In genomic region chr14:44448816-44449411, GRCh38 we compare ENCODE assay signal across 28 cellular contexts. TPM values are rescaled to one million over a fixed set of nuclear protein-coding genes. Genes with fewer than 3 reads are reported as not detected.
"Had no signal": no experiment of that assay in that cellular context is flagged by ENCODE, and none has a peak within 500 bp of the region (broad histone marks: within the 10 kb centered on the region; RNA-seq: fewer than 3 reads in every experiment).

No MANE protein-coding gene starts in this region.

- H3K27ac ChIP-seq: esophagus muscularis mucosa, heart left ventricle, lower lobe of right lung, upper lobe of right lung had no signal

- DNase-seq: activated B cell treated with CpG ODN at 0.5 μM for 24 hours; activated CD4-positive, alpha-beta memory T cell treated with anti-CD3 and anti-CD28 coated beads for 36 hours; activated CD4-positive, alpha-beta T cell treated with anti-CD3 and anti-CD28 coated beads for 36 hours; activated naive CD4-positive, alpha-beta T cell treated with Interleukin-2 at 50 U/mL for 16 hours; activated naive CD8-positive, alpha-beta T cell treated with anti-CD3 and anti-CD28 coated beads for 36 hours; activated T-cell treated with anti-CD3 and anti-CD28 coated beads, Interleukin-2, amount 50 U/mL, for 48 hours; central memory CD4-positive, alpha-beta T cell; effector memory CD4-positive, alpha-beta T cell; heart left ventricle; lower lobe of right lung; naive thymus-derived CD8-positive, alpha-beta T cell; retina; stimulated activated CD4-positive, alpha-beta T cell treated with anti-CD3 and anti-CD28 coated beads, Interleukin-4, amount 100 ng/mL, for 4 hours; stimulated activated naive CD8-positive, alpha-beta T cell treated with anti-CD3 and anti-CD28 coated beads, Interleukin-15, Interleukin-2, amounts not matched to agents 100 U/mL and 50 U/mL, for 24 hours; T-cell; upper lobe of right lung had no signal

- H3K4me1 ChIP-seq: esophagus muscularis mucosa, heart left ventricle, lower lobe of right lung, upper lobe of right lung had no signal

- H3K4me3 ChIP-seq: esophagus muscularis mucosa, heart left ventricle, lower lobe of right lung, upper lobe of right lung had no signal

- H3K9me3 ChIP-seq: esophagus muscularis mucosa, heart left ventricle, lower lobe of right lung, upper lobe of right lung had no signal

- H3K27me3 ChIP-seq: esophagus muscularis mucosa, heart left ventricle, upper lobe of right lung had no signal

- ATAC-seq: activated CD4-positive, alpha-beta T cell treated with anti-CD3 and anti-CD28 coated beads for 36 hours; heart left ventricle; left lobe of liver; lower lobe of right lung; naive thymus-derived CD8-positive, alpha-beta T cell; stimulated activated naive CD8-positive, alpha-beta T cell treated with anti-CD3 and anti-CD28 coated beads, Interleukin-15, Interleukin-2, amounts not matched to agents 100 U/mL and 50 U/mL, for 24 hours; T-cell; upper lobe of right lung had no signal

- H3K36me3 ChIP-seq: esophagus muscularis mucosa, heart left ventricle, lower lobe of right lung, upper lobe of right lung had no signal

RNA-seq across cellular contexts. Expression of gene FSCB, which starts 58.2 kb away (rescaled TPM):
- total RNA-seq: activated B cell treated with CpG ODN at 0.5 μM for 24 hours; activated CD4-positive, alpha-beta memory T cell treated with anti-CD3 and anti-CD28 coated beads for 36 hours; activated CD4-positive, alpha-beta T cell treated with anti-CD3 and anti-CD28 coated beads for 36 hours; activated naive CD8-positive, alpha-beta T cell treated with anti-CD3 and anti-CD28 coated beads for 36 hours; astrocyte; dermis microvascular lymphatic vessel endothelial cell; endothelial cell of umbilical vein; frontal cortex; left lobe of liver; mesenteric fat pad; naive thymus-derived CD8-positive, alpha-beta T cell; osteoblast; posterior vena cava; subcutaneous adipose tissue; T-cell; upper lobe of right lung had no signal
- polyA plus RNA-seq: endothelial cell of umbilical vein; heart left ventricle; keratinocyte; naive thymus-derived CD8-positive, alpha-beta T cell; thymus had no signal
